In genomic region chr10:93250010-93250409, GRCh38 we compare ENCODE assay signal across 34 cellular contexts.
"Had no signal": no experiment of that assay in that cellular context is flagged by ENCODE, and none has a peak within 500 bp of the region (broad histone marks: within the 10 kb centered on the region; RNA-seq: fewer than 3 reads in every experiment).

No MANE protein-coding gene starts in this region.

- FAIRE-seq: frontal cortex had no signal

- ATAC-seq: activated CD4-positive, CD25-positive, alpha-beta regulatory T cell treated with anti-CD3 and anti-CD28 coated beads, Interleukin-2, amount 50 U/mL, for 24 hours; activated CD8-positive, alpha-beta memory T cell treated with anti-CD3 and anti-CD28 coated beads, Interleukin-2, amount 10 ng/mL, durations not matched to agents 7 days and 5 days; activated CD8-positive, alpha-beta T cell treated with anti-CD3 and anti-CD28 coated beads for 36 hours; activated naive CD4-positive, alpha-beta T cell treated with anti-CD3 and anti-CD28 coated beads, Interleukin-2, amount 50 U/mL, for 72 hours; esophagus mucosa; heart left ventricle; T-helper 17 cell had no signal

- H3K36me3 ChIP-seq: ascending aorta, breast epithelium, cardiac muscle cell, colonic mucosa, heart left ventricle, WERI-Rb-1 had no signal

- DNase-seq: activated B cell treated with CpG ODN at 0.5 μM for 24 hours; activated CD4-positive, alpha-beta T cell treated with anti-CD3 and anti-CD28 coated beads for 48 hours; activated CD4-positive, alpha-beta T cell treated with anti-CD3 and anti-CD28 coated beads, Interleukin-2, amount 50 U/mL, for 1 hour; activated CD4-positive, alpha-beta T cell treated with anti-CD3 and anti-CD28 coated beads, Interleukin-2, amount 50 U/mL, for 48 hours; activated CD8-positive, alpha-beta memory T cell treated with anti-CD3 and anti-CD28 coated beads, Interleukin-2, amount 10 ng/mL, durations not matched to agents 7 days and 5 days; activated CD8-positive, alpha-beta memory T cell treated with anti-CD3 and anti-CD28 coated beads, Interleukin-2, amount 50 U/mL, for 4 hours; activated CD8-positive, alpha-beta T cell treated with anti-CD3 and anti-CD28 coated beads for 36 hours; activated gamma-delta T cell; activated naive CD4-positive, alpha-beta T cell; activated naive CD4-positive, alpha-beta T cell treated with anti-CD3 and anti-CD28 coated beads, Interleukin-2, amount 10 ng/mL, durations not matched to agents 7 days and 5 days; activated naive CD8-positive, alpha-beta T cell treated with anti-CD3 and anti-CD28 coated beads, Interleukin-2, amount 10 ng/mL, durations not matched to agents 7 days and 5 days; activated T-cell treated with anti-CD3 and anti-CD28 coated beads, Interleukin-2, amount 50 U/mL, for 1 hour; activated T-cell treated with anti-CD3 and anti-CD28 coated beads, Interleukin-2, amount 50 U/mL, for 48 hours; central memory CD4-positive, alpha-beta T cell; cerebellar nuclear complex; colonic mucosa; effector CD8-positive, alpha-beta T cell; foreskin fibroblast; glutamatergic neuron; heart left ventricle; T-helper 1 cell; T-helper 17 cell; T1000; WERI-Rb-1 had no signal

- H3K36me3 Mint-ChIP-seq: activated CD8-positive, alpha-beta memory T cell treated with anti-CD3 and anti-CD28 coated beads, Interleukin-2, amount 10 ng/mL, durations not matched to agents 7 days and 5 days; activated naive CD4-positive, alpha-beta T cell treated with anti-CD3 and anti-CD28 coated beads, Interleukin-2, amount 10 ng/mL, durations not matched to agents 7 days and 5 days; activated naive CD4-positive, alpha-beta T cell treated with anti-CD3 and anti-CD28 coated beads, Interleukin-2, amount 50 U/mL, for 72 hours; activated naive CD8-positive, alpha-beta T cell treated with anti-CD3 and anti-CD28 coated beads, Interleukin-2, amount 10 ng/mL, durations not matched to agents 7 days and 5 days; brain had no signal

- H3K9me3 Mint-ChIP-seq: activated B cell treated with CpG ODN at 0.5 μM for 24 hours; activated CD8-positive, alpha-beta T cell treated with anti-CD3 and anti-CD28 coated beads for 36 hours; activated naive CD4-positive, alpha-beta T cell treated with anti-CD3 and anti-CD28 coated beads, Interleukin-2, amount 10 ng/mL, durations not matched to agents 7 days and 5 days; activated naive CD4-positive, alpha-beta T cell treated with anti-CD3 and anti-CD28 coated beads, Interleukin-2, amount 50 U/mL, for 72 hours; activated T-helper 1 cell treated with anti-CD3 and anti-CD28 coated beads, Interleukin-12 subunit alpha, Interleukin-12 subunit beta, Interleukin-2, Interleukin-4 antibody, amounts not matched to agents 30 ng/mL and 10 ng/mL and 1 ng/mL, durations not matched to agents 14 hours and 24 hours and 36 hours; T-helper 2 cell treated with Interferon-gamma antibody and Interleukin-4, amounts not matched to agents 5 μg/mL and 100 μg/mL, for 36 hours had no signal

- H3K4me1 ChIP-seq: ascending aorta, breast epithelium, colonic mucosa, heart left ventricle had no signal

- H3K27me3 Mint-ChIP-seq: activated naive CD4-positive, alpha-beta T cell treated with anti-CD3 and anti-CD28 coated beads, Interleukin-2, amount 10 ng/mL, durations not matched to agents 7 days and 5 days had no signal

- H3K27ac ChIP-seq: ascending aorta, breast epithelium, cardiac muscle cell, colonic mucosa, heart left ventricle, WERI-Rb-1 had no signal

- H3K27me3 ChIP-seq: ascending aorta, breast epithelium, cardiac muscle cell, colonic mucosa had no signal

- H3K4me3 Mint-ChIP-seq: activated B cell treated with CpG ODN at 0.5 μM for 24 hours; activated CD8-positive, alpha-beta memory T cell treated with anti-CD3 and anti-CD28 coated beads, Interleukin-2, amount 10 ng/mL, durations not matched to agents 7 days and 5 days; activated CD8-positive, alpha-beta T cell treated with anti-CD3 and anti-CD28 coated beads for 36 hours; activated naive CD4-positive, alpha-beta T cell treated with anti-CD3 and anti-CD28 coated beads, Interleukin-2, amount 10 ng/mL, durations not matched to agents 7 days and 5 days; activated naive CD8-positive, alpha-beta T cell treated with anti-CD3 and anti-CD28 coated beads, Interleukin-2, amount 10 ng/mL, durations not matched to agents 7 days and 5 days; activated T-helper 1 cell treated with anti-CD3 and anti-CD28 coated beads, Interleukin-12 subunit alpha, Interleukin-12 subunit beta, Interleukin-2, Interleukin-4 antibody, amounts not matched to agents 30 ng/mL and 10 ng/mL and 1 ng/mL, durations not matched to agents 14 hours and 24 hours and 36 hours; brain; T-helper 17 cell; T-helper 2 cell treated with Interferon-gamma antibody and Interleukin-4, amounts not matched to agents 5 μg/mL and 100 μg/mL, for 36 hours had no signal

- H3K4me3 ChIP-seq: ascending aorta, breast epithelium, cardiac muscle cell, colonic mucosa, heart left ventricle had no signal

- H3K9me3 ChIP-seq: ascending aorta, breast epithelium, colonic mucosa, heart left ventricle had no signal

- H3K4me1 Mint-ChIP-seq: activated B cell treated with CpG ODN at 0.5 μM for 24 hours; activated CD8-positive, alpha-beta memory T cell treated with anti-CD3 and anti-CD28 coated beads, Interleukin-2, amount 10 ng/mL, durations not matched to agents 7 days and 5 days; activated naive CD4-positive, alpha-beta T cell treated with anti-CD3 and anti-CD28 coated beads, Interleukin-2, amount 10 ng/mL, durations not matched to agents 7 days and 5 days; activated naive CD8-positive, alpha-beta T cell treated with anti-CD3 and anti-CD28 coated beads, Interleukin-2, amount 10 ng/mL, durations not matched to agents 7 days and 5 days; T-helper 17 cell had no signal

- H3K27ac Mint-ChIP-seq: activated B cell treated with CpG ODN at 0.5 μM for 24 hours; activated CD8-positive, alpha-beta memory T cell treated with anti-CD3 and anti-CD28 coated beads, Interleukin-2, amount 10 ng/mL, durations not matched to agents 7 days and 5 days; activated CD8-positive, alpha-beta T cell treated with anti-CD3 and anti-CD28 coated beads for 36 hours; activated naive CD4-positive, alpha-beta T cell treated with anti-CD3 and anti-CD28 coated beads, Interleukin-2, amount 10 ng/mL, durations not matched to agents 7 days and 5 days; activated naive CD4-positive, alpha-beta T cell treated with anti-CD3 and anti-CD28 coated beads, Interleukin-2, amount 50 U/mL, for 72 hours; activated naive CD8-positive, alpha-beta T cell treated with anti-CD3 and anti-CD28 coated beads, Interleukin-2, amount 10 ng/mL, durations not matched to agents 7 days and 5 days; activated T-helper 1 cell treated with anti-CD3 and anti-CD28 coated beads, Interleukin-12 subunit alpha, Interleukin-12 subunit beta, Interleukin-2, Interleukin-4 antibody, amounts not matched to agents 30 ng/mL and 10 ng/mL and 1 ng/mL, durations not matched to agents 14 hours and 24 hours and 36 hours; brain; T-helper 17 cell; T-helper 2 cell treated with Interferon-gamma antibody and Interleukin-4, amounts not matched to agents 5 μg/mL and 100 μg/mL, for 36 hours had no signal
